Comparison of ENCODE assay signal across 11 cellular contexts in the genomic region with DNA sequence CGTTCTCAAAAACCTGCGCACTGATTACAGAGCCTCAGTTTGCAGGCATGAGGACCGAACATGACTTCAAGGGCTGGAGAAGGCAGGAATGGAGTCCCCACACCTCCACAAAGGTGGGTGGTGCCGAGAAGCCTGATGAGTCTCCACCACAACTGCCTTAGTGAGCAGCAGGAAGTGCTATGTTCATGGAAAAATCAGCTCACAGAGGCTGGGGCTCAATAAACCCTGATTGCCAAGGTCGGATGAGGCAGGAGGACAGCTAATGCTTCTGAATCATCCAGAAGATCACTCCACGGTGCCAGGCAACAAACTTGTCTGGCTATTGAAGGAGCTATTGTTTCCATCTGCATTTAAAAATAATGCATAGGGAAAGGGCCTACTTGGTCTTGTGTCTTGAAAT. TPM values are rescaled to one million over a fixed set of nuclear protein-coding genes. Genes with fewer than 3 reads are reported as not detected.
DNase-seq lines count a peak whose midpoint lies in the region; ATAC-seq, FAIRE-seq and TF ChIP-seq lines count a peak whose summit lies in the region.
"Had no signal": no experiment of that assay in that cellular context is flagged by ENCODE, and none has a peak within 500 bp of the region (broad histone marks: within the 10 kb centered on the region; RNA-seq: fewer than 3 reads in every experiment).

No MANE protein-coding gene starts in this region.

- H3K36me3 ChIP-seq in mammary epithelial cell (ENCODE audit: insufficient read depth, low read length) (peaks cover 12% of the 10 kb centered on the region), breast epithelium (peaks cover 23% of the 10 kb centered on the region), keratinocyte (ENCODE audit: control insufficient read depth in 2 of 2, extremely low read depth in 1 of 2, insufficient read depth in 2 of 2, low read length in 2 of 2) (peaks cover 26 to 29% of the 10 kb centered on the region in 2 experiments), testis (ENCODE audit: low read depth, missing control alignments) (no peaks in the 10 kb centered on the region)

- H3K4me2 ChIP-seq in mammary epithelial cell (ENCODE audit: insufficient read depth, low read depth, low read length) (no peak overlapping the region), keratinocyte (ENCODE audit: control insufficient read depth, extremely low read depth, insufficient read depth, low read depth, low read length) (no peak overlapping the region)

- H2AFZ ChIP-seq in mammary epithelial cell (ENCODE audit: low read depth, low read length) = no peak overlapping the region
- no peak overlapping the region for H2AFZ ChIP-seq in keratinocyte (ENCODE audit: control insufficient read depth, low read length)

- WGBS in mammary epithelial cell (ENCODE audit: low coverage, missing lambda C conversion rate) = 69% methylated on average over 6 of the region's 6 CpGs
- WGBS in testis, 2 donors = 75 to 81% methylated on average over 6 of the region's 6 CpGs

- no TSS peak for BruUV-seq in mammary epithelial cell (replicated peaks; lab: Mats Ljungman, UMichigan)

- peaks cover 13% of the 10 kb centered on the region for H3K4me1 Mint-ChIP-seq in activated naive CD8-positive, alpha-beta T cell treated with anti-CD3 and anti-CD28 coated beads, Interleukin-2, amount 50 U/mL, for 24 hours
- H3K4me1 Mint-ChIP-seq: CD4-positive, CD25-positive, alpha-beta regulatory T cell had no signal

- H3K4me3 ChIP-seq in mammary epithelial cell (replicated peaks in 1 of 3; ENCODE audit: insufficient read depth in 1 of 3, low read depth in 2 of 3, low read length in 3 of 3) (no peak overlapping the region), breast epithelium (no peak overlapping the region), keratinocyte (ENCODE audit: control insufficient read depth in 2 of 3, extremely low read depth in 1 of 3, insufficient read depth in 2 of 3, low read depth in 1 of 3, low read length in 3 of 3) (no peak overlapping the region), testis (no peak overlapping the region)
- H3K4me3 ChIP-seq: left ventricle myocardium inferior had no signal

- no peak for TF ChIP-seq CTCF in mammary epithelial cell (conservative IDR thresholded peaks at IDR 0.05 in 1 of 2, IDR thresholded peaks at IDR 0.05 in 1 of 2; ENCODE audit: extremely low read depth in 1 of 2, insufficient read depth in 1 of 2, low read depth in 1 of 2, low read length in 2 of 2)
- no peak for TF ChIP-seq CTCF in breast epithelium (IDR thresholded peaks at IDR 0.05)
- no peak for TF ChIP-seq CTCF in keratinocyte (optimal IDR thresholded peaks at IDR 0.05 in 1 of 3, IDR thresholded peaks at IDR 0.05 in 1 of 3, conservative IDR thresholded peaks at IDR 0.05 in 1 of 3; ENCODE audit: extremely low read depth in 1 of 3, insufficient read depth in 2 of 3, low read length in 3 of 3)
- TF ChIP-seq CTCF in testis (IDR thresholded peaks at IDR 0.05) = no peak

- no peaks in the 10 kb centered on the region for H3K27me3 Mint-ChIP-seq in activated naive CD8-positive, alpha-beta T cell treated with anti-CD3 and anti-CD28 coated beads, Interleukin-2, amount 50 U/mL, for 24 hours
- H3K27me3 Mint-ChIP-seq: CD4-positive, CD25-positive, alpha-beta regulatory T cell had no signal

- TF ChIP-seq POLR2A in breast epithelium (IDR thresholded peaks at IDR 0.05) = no peak
- TF ChIP-seq POLR2A in testis (IDR thresholded peaks at IDR 0.05) = no peak

- CTCF ChIA-PET in mammary epithelial cell (lab: Charles Lee; ENCODE audit: low non-redundant PET) = interaction anchor here (0.9 kb wide), 1 partner anchor 179 kb away, joined by 4 read pairs; no protein-coding TSS in a partner anchor

- no peaks in the 10 kb centered on the region for H3K79me2 ChIP-seq in mammary epithelial cell (ENCODE audit: insufficient read depth, low read length)
- no peaks in the 10 kb centered on the region for H3K79me2 ChIP-seq in keratinocyte (ENCODE audit: control insufficient read depth, insufficient read depth, low read length)

- no peak overlapping the region for H3K4me3 Mint-ChIP-seq in activated naive CD8-positive, alpha-beta T cell treated with anti-CD3 and anti-CD28 coated beads, Interleukin-2, amount 50 U/mL, for 24 hours
- H3K4me3 Mint-ChIP-seq: CD4-positive, CD25-positive, alpha-beta regulatory T cell had no signal

- FAIRE-seq in keratinocyte (lab: Jason Lieb, UNC) = no peak

- peaks cover 11% of the 10 kb centered on the region for H3K4me1 ChIP-seq in mammary epithelial cell (ENCODE audit: insufficient read depth, low read length)
- H3K4me1 ChIP-seq in breast epithelium = no peaks in the 10 kb centered on the region
- H3K4me1 ChIP-seq in keratinocyte (ENCODE audit: control insufficient read depth, extremely low read depth, insufficient read depth, low read length) = no peaks in the 10 kb centered on the region
- peaks cover 7% of the 10 kb centered on the region for H3K4me1 ChIP-seq in testis

- intact Hi-C loops in mammary epithelial cell (cut with micrococcal nuclease) (no loop called here), breast epithelium (cut with DNase I; ENCODE audit: low total_unique reads) (no loop called here), testis (cut with DNase I; ENCODE audit: low total_unique reads) (no loop called here)

- no peaks in the 10 kb centered on the region for H3K9me3 Mint-ChIP-seq in activated naive CD8-positive, alpha-beta T cell treated with anti-CD3 and anti-CD28 coated beads, Interleukin-2, amount 50 U/mL, for 24 hours

- H3K9ac ChIP-seq in mammary epithelial cell (ENCODE audit: insufficient read depth, low read length) = no peak overlapping the region
- no peak overlapping the region for H3K9ac ChIP-seq in keratinocyte (ENCODE audit: control insufficient read depth, extremely low read depth, insufficient read depth, low read length)

- DNase-seq in mammary epithelial cell = peak; percentile 71
- DNase-seq in breast epithelium (ENCODE audit: low spot score in 2 of 2) = no peak
- DNase-seq in activated naive CD8-positive, alpha-beta T cell treated with anti-CD3 and anti-CD28 coated beads, Interleukin-2, amount 50 U/mL, for 24 hours = peak; percentile 48
- DNase-seq in keratinocyte (ENCODE audit: low read depth, low spot score) = no peak
- no peak for DNase-seq in NCI-H774 (lab: John Stamatoyannopoulos, UW)
- DNase-seq in testis = no peak
- DNase-seq: CD4-positive, CD25-positive, alpha-beta regulatory T cell; left ventricle myocardium inferior; SHP77 had no signal

- H3K27ac ChIP-seq in mammary epithelial cell (ENCODE audit: insufficient read depth, low read depth, low read length) (peak overlapping the region; percentile 28), breast epithelium (no peak overlapping the region), keratinocyte (ENCODE audit: control insufficient read depth, insufficient read depth, low read length) (peak overlapping the region; percentile 2), testis (no peak overlapping the region)

- in situ Hi-C loops in mammary epithelial cell (cut with MboI; ENCODE audit: low sequenced_read_pairs in 2 of 2) = loop anchor here in 1 of 2 donors (25.0 kb wide), 1 partner anchor 157 kb away; no protein-coding TSS in a partner anchor

- H4K20me1 ChIP-seq in mammary epithelial cell (ENCODE audit: insufficient read depth, low read length) (no peaks in the 10 kb centered on the region), keratinocyte (ENCODE audit: control insufficient read depth, extremely low read depth, insufficient read depth, low read length) (no peaks in the 10 kb centered on the region)

- peak overlapping the region; percentile 86 for H3K27ac Mint-ChIP-seq in activated naive CD8-positive, alpha-beta T cell treated with anti-CD3 and anti-CD28 coated beads, Interleukin-2, amount 50 U/mL, for 24 hours
- H3K27ac Mint-ChIP-seq: CD4-positive, CD25-positive, alpha-beta regulatory T cell had no signal

- peak; percentile 92 for ATAC-seq in activated naive CD8-positive, alpha-beta T cell treated with anti-CD3 and anti-CD28 coated beads, Interleukin-2, amount 50 U/mL, for 24 hours
- ATAC-seq in GM21737 (IDR thresholded peaks at IDR 0.05; ENCODE audit: unreplicated experiment) = no peak
- no peak for ATAC-seq in HG02623 (IDR thresholded peaks at IDR 0.05; ENCODE audit: unreplicated experiment)

- H3K36me3 Mint-ChIP-seq in activated naive CD8-positive, alpha-beta T cell treated with anti-CD3 and anti-CD28 coated beads, Interleukin-2, amount 50 U/mL, for 24 hours (ENCODE audit: low read depth) = peaks cover 18% of the 10 kb centered on the region

- H3K9me3 ChIP-seq in mammary epithelial cell (replicated peaks; ENCODE audit: insufficient read depth, low read length) = no peaks in the 10 kb centered on the region
- no peaks in the 10 kb centered on the region for H3K9me3 ChIP-seq in breast epithelium
- H3K9me3 ChIP-seq in keratinocyte (ENCODE audit: control insufficient read depth, low read depth, low read length) = no peaks in the 10 kb centered on the region
- no peaks in the 10 kb centered on the region for H3K9me3 ChIP-seq in testis
- H3K9me3 ChIP-seq: left ventricle myocardium inferior had no signal

- no peaks in the 10 kb centered on the region for H3K27me3 ChIP-seq in mammary epithelial cell (ENCODE audit: insufficient read depth, low read length)
- H3K27me3 ChIP-seq in breast epithelium = no peaks in the 10 kb centered on the region
- no peaks in the 10 kb centered on the region for H3K27me3 ChIP-seq in keratinocyte (ENCODE audit: control insufficient read depth, extremely low read depth, insufficient read depth, low read length)
- no peaks in the 10 kb centered on the region for H3K27me3 ChIP-seq in testis

- dilution Hi-C loops in mammary epithelial cell (cut with HindIII; ENCODE audit: low sequenced_read_pairs) = no loop called here
- dilution Hi-C loops in keratinocyte (cut with MboI; ENCODE audit: extremely low pct_ligation_motif_present, low sequenced_read_pairs) = no loop called here

- no peaks in the 10 kb centered on the region for H3K9me1 ChIP-seq in keratinocyte (ENCODE audit: control insufficient read depth, extremely low read depth, insufficient read depth, low read length)

RNA-seq across cellular contexts. Expression of gene APPL2, which starts 31.1 kb away (rescaled TPM):
- 10 to 100 TPM; 32.1 to 36.0 TPM for total RNA-seq in mammary epithelial cell
- 13.2 TPM for polyA plus RNA-seq in mammary epithelial cell
- polyA minus RNA-seq in mammary epithelial cell = 6.7 TPM
- 100 to 1,000 TPM in 1 of 3 donors, 10 to 100 TPM in 2; 73.0 to 130 (median 89.1) TPM for total RNA-seq in breast epithelium
- 16.2 to 26.1 TPM (median 22.2 TPM) in 3 replicates for polyA plus RNA-seq in keratinocyte
- polyA plus RNA-seq in keratinocyte (2011; ENCODE audit: low read depth) = 94.4 TPM
- polyA plus RNA-seq in keratinocyte (2011; cell fraction: cytosol; rRNA removed) = 15.9 and 18.4 TPM in 2 replicates
- 36.4 and 43.4 TPM in 2 replicates for polyA plus RNA-seq in keratinocyte (2011; cell fraction: nucleus; rRNA removed)
- 13.3 and 45.4 TPM in 2 replicates for polyA plus RNA-seq in keratinocyte (2012; ENCODE audit: low replicate concordance)
- polyA minus RNA-seq in keratinocyte = 6.3 to 24.5 TPM (median 14.3 TPM) in 3 replicates
- polyA minus RNA-seq in keratinocyte (2011; cell fraction: cytosol; rRNA and poly(A)+ RNA removed) = 14.8 TPM
- polyA minus RNA-seq in keratinocyte (2011; cell fraction: nucleus; rRNA and poly(A)+ RNA removed) = 14.1 and 23.2 TPM in 2 replicates
- 100 to 1,000 TPM; 129 to 140 TPM for total RNA-seq in testis
- polyA plus RNA-seq in testis (ENCODE audit: insufficient read depth, low read depth, low replicate concordance) = 70.9 TPM

Comparison
In these comparisons a context has a peak if more than half of its experiments do, and no peak if none do; other contexts are left out.
1. DNase-seq: peak in mammary epithelial cell (single experiment) and activated naive CD8-positive, alpha-beta T cell treated with anti-CD3 and anti-CD28 coated beads, Interleukin-2, amount 50 U/mL, for 24 hours (single experiment); none in breast epithelium (0 of 2), keratinocyte (single experiment), NCI-H774 (single experiment) and testis (single experiment).
2. H3K27ac ChIP-seq: peak in mammary epithelial cell (single experiment) and keratinocyte (single experiment); none in breast epithelium (0 of 2) and testis (0 of 2).